1 cellular context compared by ENCODE assay signal in genomic region chrX:53280316-53280702, GRCh38.
TF ChIP-seq lines count a peak whose summit lies in the region.

No MANE protein-coding gene starts in this region.

TF ChIP-seq in H1, 55 proteins besides CTCF, POLR2A, EP300 and RAD21:
- no peak for TF ChIP-seq HDAC6 (IDR thresholded peaks at IDR 0.05; ENCODE audit: low read depth, low read length)
- no peak for TF ChIP-seq ATF3 (IDR thresholded peaks at IDR 0.05; ENCODE audit: insufficient read depth, low read depth, low read length)
- TF ChIP-seq KDM4A (IDR thresholded peaks at IDR 0.05; ENCODE audit: low read depth, low read length, severe bottlenecking) = no peak
- TF ChIP-seq TCF12 (IDR thresholded peaks at IDR 0.05; ENCODE audit: low read depth, low read length) = no peak
- TF ChIP-seq RFX5 (IDR thresholded peaks at IDR 0.05; ENCODE audit: borderline replicate concordance, low read depth, low read length) = no peak
- TF ChIP-seq JUND (IDR thresholded peaks at IDR 0.05; ENCODE audit: low read length) = no peak
- TF ChIP-seq CREB1 (IDR thresholded peaks at IDR 0.05) = no peak
- TF ChIP-seq SP1 (IDR thresholded peaks at IDR 0.05; ENCODE audit: low read depth, low read length) = no peak
- TF ChIP-seq BRCA1 (IDR thresholded peaks at IDR 0.05; ENCODE audit: low read depth, low read length) = no peak
- TF ChIP-seq USF2 (IDR thresholded peaks at IDR 0.05; ENCODE audit: low read length) = no peak
- TF ChIP-seq TAF7 (optimal IDR thresholded peaks at IDR 0.05; ENCODE audit: borderline replicate concordance, low read depth, low read length) = no peak
- TF ChIP-seq RNF2 (IDR thresholded peaks at IDR 0.05; ENCODE audit: borderline replicate concordance, low read depth, low read length, missing control alignments, poor library complexity, severe bottlenecking) = no peak
- no peak for TF ChIP-seq POLR2AphosphoS5 (IDR thresholded peaks at IDR 0.05; ENCODE audit: low read depth, low read length)
